ENCODE assay signal across 8 cellular contexts in the genomic region with DNA sequence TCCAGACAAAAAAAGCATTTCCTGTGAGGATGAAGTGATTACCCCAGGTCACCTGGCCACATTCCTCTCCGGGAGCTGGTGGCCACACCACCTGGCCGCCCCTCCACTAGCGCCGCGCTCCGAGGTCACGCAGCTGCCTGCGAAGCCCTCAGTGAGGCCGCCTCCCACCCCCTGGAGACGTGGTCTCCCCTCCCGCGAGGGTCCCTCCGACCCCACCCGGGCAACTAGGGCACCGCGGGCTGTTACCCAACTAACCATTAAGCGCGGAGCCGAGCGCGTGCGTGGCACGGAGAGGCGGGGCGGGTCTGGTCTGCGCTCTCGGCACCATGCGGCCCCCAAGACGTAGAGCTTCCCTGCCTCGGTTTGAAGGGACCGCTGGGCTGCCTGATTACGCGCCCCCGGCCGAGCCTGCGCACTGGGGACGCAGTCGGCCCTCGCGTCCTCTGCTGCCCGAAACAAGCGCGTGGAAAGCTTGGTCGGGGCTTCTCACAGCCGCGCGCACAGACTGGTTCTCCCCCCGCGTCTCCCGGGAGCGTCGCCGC.
DNase-seq lines count a peak whose midpoint lies in the region; ATAC-seq and TF ChIP-seq lines count a peak whose summit lies in the region.

No MANE protein-coding gene starts in this region.

- H3K9me3 ChIP-seq in tibial artery: no peaks in the 10 kb centered on the region

- ATAC-seq in HG03045 (IDR thresholded peaks at IDR 0.05; ENCODE audit: unreplicated experiment): no peak

- no peaks in the 10 kb centered on the region for H3K36me3 ChIP-seq in tibial artery

- H3K4me1 ChIP-seq in tibial artery: peaks cover 0 to 13% (median 6%) of the 10 kb centered on the region in 4 donors

- no peak overlapping the region for H3K27ac ChIP-seq in tibial artery

- H3K4me3 ChIP-seq in lower leg skin (ENCODE audit: low read depth, poor library complexity, severe bottlenecking): peak overlapping the region; percentile 8
- peak overlapping the region; percentile 31 to 37 for H3K4me3 ChIP-seq in tibial artery

- intact Hi-C loops in lower leg skin (cut with DNase I; ENCODE audit: low total_unique reads) (no loop called here), tibial artery (cut with DNase I; ENCODE audit: low total_unique reads) (no loop called here)

- no peak for TF ChIP-seq POLR2A in lower leg skin (IDR thresholded peaks at IDR 0.05)

- WGBS in lower leg skin, 2 donors: 1 to 2% methylated on average over 33 to 48 of the region's 53 CpGs

- peaks cover 0 to 36% of the 10 kb centered on the region in 2 donors for H3K27me3 ChIP-seq in tibial artery

- DNase-seq in EL (peak; percentile 63), NCI-H69 (lab: John Stamatoyannopoulos, UW) (peak; percentile 77), dermis microvascular lymphatic vessel endothelial cell (ENCODE audit: low read depth in 2 of 2) (peak; percentile 14 to 80), lower leg skin (ENCODE audit: low spot score in 2 of 2) (peak in 1 of 2 donors; percentile 76), tibial artery (no peak), SIG-M5 treated with dmso at 0.1 percent for 504 hours (lab: John Stamatoyannopoulos, UW; ENCODE audit: unreplicated experiment) (no peak), MV-4-11 (lab: John Stamatoyannopoulos, UW) (no peak)

- TF ChIP-seq CTCF in lower leg skin (IDR thresholded peaks at IDR 0.05) (no peak), tibial artery (IDR thresholded peaks at IDR 0.05) (no peak)

Comparison
In these comparisons a context has a peak if more than half of its experiments do, and no peak if none do; other contexts are left out.
1. DNase-seq: peak in EL (single experiment), NCI-H69 (single experiment) and dermis microvascular lymphatic vessel endothelial cell (2 of 2); none in tibial artery (0 of 2), SIG-M5 treated with dmso at 0.1 percent for 504 hours (single experiment) and MV-4-11 (single experiment).